9 cellular contexts compared by ENCODE assay signal in genomic region chrX:41336447-41336846, GRCh38. TPM values are rescaled to one million over a fixed set of nuclear protein-coding genes. Genes with fewer than 3 reads are reported as not detected.
DNase-seq lines count a peak whose midpoint lies in the region; ATAC-seq and TF ChIP-seq lines count a peak whose summit lies in the region.
"Had no signal": no experiment of that assay in that cellular context is flagged by ENCODE, and none has a peak within 500 bp of the region (broad histone marks: within the 10 kb centered on the region; RNA-seq: fewer than 3 reads in every experiment).

No MANE protein-coding gene starts in this region.

- no peak for TF ChIP-seq CTCF in cardiac muscle cell (IDR thresholded peaks at IDR 0.05; ENCODE audit: low read depth, low read length)
- no peak for TF ChIP-seq CTCF in MCF 10A (IDR thresholded peaks at IDR 0.05; ENCODE audit: unreplicated experiment)
- TF ChIP-seq CTCF in upper lobe of right lung (IDR thresholded peaks at IDR 0.05), result no peak

- H3K27ac Mint-ChIP-seq in MCF 10A (ENCODE audit: low read depth, unreplicated experiment), result peak overlapping the region; percentile 99

- H3K23ac ChIP-seq in mesendoderm (ENCODE audit: low read length), result no peak overlapping the region

- peaks cover 6% of the 10 kb centered on the region for H3K36me3 ChIP-seq in cardiac muscle cell
- H3K36me3 ChIP-seq in mesendoderm (ENCODE audit: control insufficient read depth, insufficient read depth, low read length), result peaks cover 3% of the 10 kb centered on the region
- peaks cover 26% of the 10 kb centered on the region for H3K36me3 ChIP-seq in upper lobe of right lung

- H2BK120ac ChIP-seq in mesendoderm (ENCODE audit: low read depth, low read length), result no peak overlapping the region

- no peak overlapping the region for H2AK5ac ChIP-seq in mesendoderm (ENCODE audit: low read length)

- H3K56ac ChIP-seq in mesendoderm (ENCODE audit: low read length), result no peak overlapping the region

- H3K4me1 ChIP-seq in cardiac muscle cell (ENCODE audit: low read depth), result peaks cover 18% of the 10 kb centered on the region
- no peaks in the 10 kb centered on the region for H3K4me1 ChIP-seq in mesendoderm (ENCODE audit: control insufficient read depth, low read depth, low read length)
- H3K4me1 ChIP-seq in upper lobe of right lung, result peaks cover 22% of the 10 kb centered on the region

- no peak overlapping the region for H3K27ac ChIP-seq in cardiac muscle cell
- no peak overlapping the region for H3K27ac ChIP-seq in mesendoderm (ENCODE audit: low read depth, low read length)
- no peak overlapping the region for H3K27ac ChIP-seq in upper lobe of right lung

- H3K27me3 ChIP-seq in cardiac muscle cell (no peaks in the 10 kb centered on the region), mesendoderm (ENCODE audit: insufficient read depth, low read length, poor library complexity) (no peaks in the 10 kb centered on the region), upper lobe of right lung (no peaks in the 10 kb centered on the region)

- H4K5ac ChIP-seq in mesendoderm (ENCODE audit: low read length), result no peak overlapping the region

- H4K8ac ChIP-seq in mesendoderm (ENCODE audit: low read depth, low read length), result no peak overlapping the region

- H3K4me3 ChIP-seq in cardiac muscle cell (peak overlapping the region; percentile 59), mesendoderm (ENCODE audit: low read length) (peak overlapping the region; percentile 86), upper lobe of right lung (peak overlapping the region; percentile 59)

- H3K9me3 Mint-ChIP-seq in MCF 10A (ENCODE audit: unreplicated experiment), result no peaks in the 10 kb centered on the region

- no peaks in the 10 kb centered on the region for H3K9me3 ChIP-seq in cardiac muscle cell (ENCODE audit: low read depth)
- no peaks in the 10 kb centered on the region for H3K9me3 ChIP-seq in upper lobe of right lung

- no peak overlapping the region for H2BK5ac ChIP-seq in mesendoderm (ENCODE audit: low read length)

- DNase-seq in cardiac muscle cell (ENCODE audit: low read depth in 1 of 2, low spot score in 1 of 2) (no peak), cardiac septum (ENCODE audit: low spot score) (no peak), MCF 10A (ENCODE audit: unreplicated experiment) (no peak), mesendoderm (no peak), upper lobe of right lung (no peak)
- DNase-seq in activated CD8-positive, alpha-beta memory T cell treated with anti-CD3 and anti-CD28 coated beads for 24 hours, result no peak
- DNase-seq: DMS79 had no signal

- no peak for ATAC-seq in upper lobe of right lung
- no peak for ATAC-seq in HG02571 (IDR thresholded peaks at IDR 0.05; ENCODE audit: unreplicated experiment)
- no peak for ATAC-seq in GM21529 (IDR thresholded peaks at IDR 0.05; ENCODE audit: unreplicated experiment)

- peaks cover 70% of the 10 kb centered on the region for H3K36me3 Mint-ChIP-seq in MCF 10A (ENCODE audit: insufficient read depth, unreplicated experiment)

- no CpG with 5 or more reads among the region's 7 CpGs for whole genome bisulfite sequencing in mesendoderm (ENCODE audit: extremely low coverage, insufficient coverage, low lambda C conversion rate)

- POLR2A ChIA-PET in MCF 10A (lab: Yijun Ruan, JAX), result interaction anchor here (0.5 to 4.6 kb wide), 8 partner anchors 16 to 406 kb away, joined by 3 to 28 read pairs (median 6); no protein-coding TSS in a partner anchor

- H3K4me3 Mint-ChIP-seq in MCF 10A (ENCODE audit: unreplicated experiment), result peak overlapping the region; percentile 80

- H3K4me1 Mint-ChIP-seq in MCF 10A (ENCODE audit: insufficient read depth, unreplicated experiment), result peaks cover 32% of the 10 kb centered on the region

- H3K27me3 Mint-ChIP-seq in MCF 10A (ENCODE audit: insufficient read depth, unreplicated experiment), result no peaks in the 10 kb centered on the region

- peak overlapping the region; percentile 62 for H3K4me2 ChIP-seq in mesendoderm (ENCODE audit: low read length)

- CTCF ChIA-PET in MCF 10A (lab: Yijun Ruan, JAX), result interaction anchor here (0.6 kb wide), 1 partner anchor 33 kb away, joined by 3 read pairs; no protein-coding TSS in a partner anchor

- no peak overlapping the region for H3K4ac ChIP-seq in mesendoderm (ENCODE audit: low read depth, low read length)

- no peak overlapping the region for H3K18ac ChIP-seq in mesendoderm (ENCODE audit: low read length)

- peaks cover 62% of the 10 kb centered on the region for H3K79me2 ChIP-seq in mesendoderm (ENCODE audit: control insufficient read depth, insufficient read depth, low read length)

- no peaks in the 10 kb centered on the region for H3K79me1 ChIP-seq in mesendoderm (ENCODE audit: low read length)

- H2BK15ac ChIP-seq in mesendoderm (replicated peaks; ENCODE audit: low read depth), result no peak overlapping the region

- peak overlapping the region; percentile 82 for H3K9ac ChIP-seq in mesendoderm (ENCODE audit: low read length)

- no TSS peak for BruUV-seq in MCF 10A (replicated peaks; lab: Mats Ljungman, UMichigan)

- intact Hi-C loops in cardiac septum (cut with DNase I) (no loop called here), MCF 10A (cut with micrococcal nuclease) (loop anchor here (5.0 kb wide), 1 partner anchor 46 kb away; no protein-coding TSS in a partner anchor), upper lobe of right lung (cut with DNase I) (loop anchor here (10.0 kb wide), 1 partner anchor 108 kb away; the partner anchor contains the start of gene NYX)

RNA-seq across cellular contexts. Expression of gene DDX3X, which starts 2.5 kb away (rescaled TPM):
- total RNA-seq in cardiac muscle cell (140 and 161 TPM in 2 replicates), cardiac septum (214 TPM), MCF 10A (2022) (290 and 297 TPM in 2 replicates), upper lobe of right lung (234 TPM)
- 79.4 and 95.5 TPM in 2 replicates for polyA plus RNA-seq in cardiac muscle cell
- polyA plus RNA-seq in mesendoderm (2013, experiment 1 of 2), result 156 TPM
- polyA plus RNA-seq in mesendoderm (2013, experiment 2 of 2), result 152 TPM
